In the genomic region with DNA sequence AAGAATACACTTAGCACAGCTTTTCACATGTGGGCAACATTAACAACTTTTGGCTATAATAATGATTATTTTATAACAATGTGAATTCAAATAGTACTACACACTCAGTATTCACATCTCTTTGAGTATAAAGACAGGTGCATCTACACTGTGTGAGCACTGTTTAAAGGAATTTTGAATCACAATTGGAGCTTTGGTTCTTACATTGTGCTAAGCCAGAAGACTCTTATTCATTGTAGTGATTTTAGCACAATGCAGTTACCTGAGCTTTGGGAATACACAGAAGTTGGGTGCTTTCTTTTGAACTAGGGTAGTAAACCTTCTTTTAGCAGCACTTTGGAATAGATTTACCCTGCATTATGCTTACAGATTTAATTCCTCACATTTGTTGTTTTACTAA, we compare ENCODE assay signal across 2 cellular contexts.
TF ChIP-seq lines count a peak whose summit lies in the region.

No MANE protein-coding gene starts in this region.

TF ChIP-seq in GM23338, 12 proteins besides CTCF, POLR2A, EP300 and RAD21 (continued from another document):
- no peak for TF ChIP-seq ZNF462 (CRISPR knock-in tag; IDR thresholded peaks at IDR 0.05)
- TF ChIP-seq REST (IDR thresholded peaks at IDR 0.05; ENCODE audit: unreplicated experiment): no peak
- TF ChIP-seq ZNF114 (CRISPR knock-in tag; IDR thresholded peaks at IDR 0.05): no peak
- TF ChIP-seq ETS1 (IDR thresholded peaks at IDR 0.05): no peak

TF ChIP-seq in WTC11, 78 proteins besides CTCF, POLR2A, EP300 and RAD21 (continued from another document):
- TF ChIP-seq, protein P1, sequence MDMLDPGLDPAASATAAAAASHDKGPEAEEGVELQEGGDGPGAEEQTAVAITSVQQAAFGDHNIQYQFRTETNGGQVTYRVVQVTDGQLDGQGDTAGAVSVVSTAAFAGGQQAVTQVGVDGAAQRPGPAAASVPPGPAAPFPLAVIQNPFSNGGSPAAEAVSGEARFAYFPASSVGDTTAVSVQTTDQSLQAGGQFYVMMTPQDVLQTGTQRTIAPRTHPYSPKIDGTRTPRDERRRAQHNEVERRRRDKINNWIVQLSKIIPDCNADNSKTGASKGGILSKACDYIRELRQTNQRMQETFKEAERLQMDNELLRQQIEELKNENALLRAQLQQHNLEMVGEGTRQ (CRISPR knock-in tag; IDR thresholded peaks at IDR 0.05): no peak
- TF ChIP-seq RELA (CRISPR knock-in tag; IDR thresholded peaks at IDR 0.05; ENCODE audit: borderline replicate concordance): no peak
- TF ChIP-seq HMGA2 (CRISPR knock-in tag; IDR thresholded peaks at IDR 0.05): no peak
- TF ChIP-seq, protein P2, sequence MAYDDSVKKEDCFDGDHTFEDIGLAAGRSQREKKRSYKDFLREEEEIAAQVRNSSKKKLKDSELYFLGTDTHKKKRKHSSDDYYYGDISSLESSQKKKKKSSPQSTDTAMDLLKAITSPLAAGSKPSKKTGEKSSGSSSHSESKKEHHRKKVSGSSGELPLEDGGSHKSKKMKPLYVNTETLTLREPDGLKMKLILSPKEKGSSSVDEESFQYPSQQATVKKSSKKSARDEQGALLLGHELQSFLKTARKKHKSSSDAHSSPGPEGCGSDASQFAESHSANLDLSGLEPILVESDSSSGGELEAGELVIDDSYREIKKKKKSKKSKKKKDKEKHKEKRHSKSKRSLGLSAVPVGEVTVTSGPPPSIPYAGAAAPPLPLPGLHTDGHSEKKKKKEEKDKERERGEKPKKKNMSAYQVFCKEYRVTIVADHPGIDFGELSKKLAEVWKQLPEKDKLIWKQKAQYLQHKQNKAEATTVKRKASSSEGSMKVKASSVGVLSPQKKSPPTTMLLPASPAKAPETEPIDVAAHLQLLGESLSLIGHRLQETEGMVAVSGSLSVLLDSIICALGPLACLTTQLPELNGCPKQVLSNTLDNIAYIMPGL (CRISPR knock-in tag; IDR thresholded peaks at IDR 0.05): no peak
- TF ChIP-seq RORB (CRISPR knock-in tag; IDR thresholded peaks at IDR 0.05): no peak
- no peak for TF ChIP-seq KAT7 (CRISPR knock-in tag; IDR thresholded peaks at IDR 0.05; ENCODE audit: borderline replicate concordance)
- TF ChIP-seq IRF1 (CRISPR knock-in tag; IDR thresholded peaks at IDR 0.05): no peak
- no peak for TF ChIP-seq TCF7 (CRISPR knock-in tag; IDR thresholded peaks at IDR 0.05; ENCODE audit: low read depth)
- TF ChIP-seq NFYB (CRISPR knock-in tag; conservative IDR thresholded peaks at IDR 0.05; ENCODE audit: low read depth): no peak
